In the genomic region with DNA sequence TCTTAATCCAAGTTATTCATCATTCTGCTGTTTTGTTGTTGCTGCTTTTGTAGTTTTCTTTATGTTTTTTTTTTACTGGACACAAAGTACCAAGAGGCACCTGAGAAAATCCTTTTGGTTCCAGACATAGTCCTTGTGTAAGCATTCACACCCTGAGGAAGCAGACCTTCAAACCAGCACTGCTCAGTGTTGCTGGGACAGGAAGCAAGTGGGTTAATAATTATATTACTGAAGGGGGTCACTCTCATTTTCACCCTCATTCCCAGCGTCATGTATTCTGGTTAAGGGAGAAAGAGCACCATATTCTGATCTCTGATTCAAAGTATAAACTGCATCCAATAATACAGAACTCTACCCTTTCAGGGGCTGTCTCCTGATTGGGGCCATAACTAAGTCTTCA, we compare ENCODE assay signal across 30 cellular contexts. TPM values are rescaled to one million over a fixed set of nuclear protein-coding genes. Genes with fewer than 3 reads are reported as not detected.
DNase-seq lines count a peak whose midpoint lies in the region; ATAC-seq, FAIRE-seq and TF ChIP-seq lines count a peak whose summit lies in the region.
"Had no signal": no experiment of that assay in that cellular context is flagged by ENCODE, and none has a peak within 500 bp of the region (broad histone marks: within the 10 kb centered on the region; RNA-seq: fewer than 3 reads in every experiment).

No MANE protein-coding gene starts in this region.

- peak; percentile 4 for DNase-seq in GM19238 (ENCODE audit: insufficient read length, low spot score)
- no peak for DNase-seq in GM12878 (ENCODE audit: low read depth, low spot score)
- no peak for DNase-seq in SKM-1 treated with dmso at 0.1 percent for 144 hours (lab: John Stamatoyannopoulos, UW; ENCODE audit: unreplicated experiment)
- DNase-seq in GM19240 (ENCODE audit: insufficient read length, low spot score) = no peak
- DNase-seq: activated CD4-positive, alpha-beta T cell treated with anti-CD3 and anti-CD28 coated beads for 48 hours; activated T-cell treated with anti-CD3 and anti-CD28 coated beads for 4 hours; amniotic stem cell; BE2C; CD8-positive, alpha-beta memory T cell; DMS 273 treated with DMSO at 0.1 percent for 48 hours; EL; erythroblast; hypothalamus; IMR-90; natural killer cell; NCI-H2171; NCI-H510A; nucleus accumbens; right lobe of liver; spleen; stimulated activated CD4-positive, alpha-beta T cell treated with anti-CD3 and anti-CD28 coated beads, Interleukin-2, amount 100 ng/mL, for 24 hours; stimulated activated naive CD8-positive, alpha-beta T cell treated with anti-CD3 and anti-CD28 coated beads, Interleukin-15, Interleukin-2, amounts not matched to agents 100 U/mL and 50 U/mL, for 24 hours; testis; uterus had no signal

- no peak for TF ChIP-seq EP300 in GM12878 (IDR thresholded peaks at IDR 0.05; ENCODE audit: borderline replicate concordance in 1 of 2, control insufficient read depth in 1 of 2, low read depth in 2 of 2, low read length in 2 of 2)

- CTCF ChIA-PET in GM12878 (lab: Yijun Ruan, JAX) = interaction anchor here (1.1 kb wide), 1 partner anchor 9 kb away, joined by 3 read pairs; no protein-coding TSS in a partner anchor

- no peak overlapping the region for H3K9ac ChIP-seq in GM12878 (ENCODE audit: control insufficient read depth, insufficient read depth, low read length)

- H3K36me3 ChIP-seq in GM12878 (ENCODE audit: control insufficient read depth in 2 of 2, insufficient read depth in 2 of 2, low read length in 1 of 2) = no peaks in the 10 kb centered on the region
- H3K36me3 ChIP-seq: BE2C, prostate gland, right lobe of liver, spleen, uterus had no signal

- SMC1A ChIA-PET in GM12878 (lab: Charles Lee; ENCODE audit: uncharacterized antibody, unreplicated experiment) = no interaction called here

- H3K27ac ChIP-seq in GM12878 (ENCODE audit: control insufficient read depth, insufficient read depth) = no peak overlapping the region
- H3K27ac ChIP-seq: prostate gland, right lobe of liver, spleen, testis, uterus had no signal

- H3K79me2 ChIP-seq in GM12878 (ENCODE audit: control insufficient read depth, insufficient read depth, low read length) = no peaks in the 10 kb centered on the region

- RAD21 ChIA-PET in GM12878 (lab: Charles Lee; ENCODE audit: unreplicated experiment) = no interaction called here

- H3K4me3 ChIP-seq in GM12878 = no peak overlapping the region
- H3K4me3 ChIP-seq: lung, prostate gland, right lobe of liver, spleen, testis, uterus had no signal

- peak; percentile 68 for ATAC-seq in GM21737 (IDR thresholded peaks at IDR 0.05; ENCODE audit: unreplicated experiment)
- ATAC-seq in HG03139 (IDR thresholded peaks at IDR 0.05; ENCODE audit: unreplicated experiment) = peak; percentile 81
- ATAC-seq in GM12878 = peak; percentile 31; the same call in 2 of the 3 replicates
- ATAC-seq in GM19023 (IDR thresholded peaks at IDR 0.05; ENCODE audit: unreplicated experiment) = no peak
- ATAC-seq: natural killer cell; right lobe of liver; stimulated activated naive CD8-positive, alpha-beta T cell treated with anti-CD3 and anti-CD28 coated beads, Interleukin-15, Interleukin-2, amounts not matched to agents 100 U/mL and 50 U/mL, for 24 hours had no signal

- peaks cover 0 to 6% of the 10 kb centered on the region in 2 experiments; a peak in 3 of 4 replicates for H3K27me3 ChIP-seq in GM12878 (replicated peaks in 1 of 2; ENCODE audit: control insufficient read depth in 2 of 2, insufficient read depth in 2 of 2, low read length in 1 of 2)
- H3K27me3 ChIP-seq: BE2C, testis, uterus had no signal

- in situ Hi-C loops in GM12878 (cut with MboI) = no loop called here

- no peaks in the 10 kb centered on the region; the same call in 2 of the 3 replicates for H3K9me3 ChIP-seq in GM12878 (replicated peaks; ENCODE audit: control insufficient read depth, insufficient read depth, low read length)
- H3K9me3 ChIP-seq: BE2C, prostate gland, right lobe of liver, spleen, testis, uterus had no signal

- FAIRE-seq in GM12878 (lab: Jason Lieb, UNC) = no peak
- FAIRE-seq: H54 had no signal

- POLR2A ChIA-PET in GM12878 (lab: Charles Lee) = no interaction called here

- H4K20me1 ChIP-seq in GM12878 (ENCODE audit: control insufficient read depth, insufficient read depth) = no peaks in the 10 kb centered on the region

- TF ChIP-seq CTCF in GM12878 (IDR thresholded peaks at IDR 0.05 in 2 of 3, conservative IDR thresholded peaks at IDR 0.05 in 1 of 3; ENCODE audit: control insufficient read depth in 2 of 3, extremely low read depth in 1 of 3, insufficient read depth in 1 of 3, low read depth in 3 of 3, low read length in 3 of 3) = no peak

- no peak for TF ChIP-seq POLR2A in GM12878 (IDR thresholded peaks at IDR 0.05; ENCODE audit: low read depth, low read length)

- no peak overlapping the region for H2AFZ ChIP-seq in GM12878 (ENCODE audit: control insufficient read depth, low read depth, low read length)

- intact Hi-C loops in GM12878 (cut with micrococcal nuclease; ENCODE audit: unreplicated experiment) = no loop called here

- no peak for TF ChIP-seq RAD21 in GM12878 (IDR thresholded peaks at IDR 0.05; ENCODE audit: insufficient read depth, low read depth, low read length)

- no peaks in the 10 kb centered on the region for H3K4me1 ChIP-seq in GM12878 (ENCODE audit: control insufficient read depth, insufficient read depth, low read length)
- H3K4me1 ChIP-seq: BE2C, prostate gland, right lobe of liver, testis, uterus had no signal

- H3K4me2 ChIP-seq in GM12878 (ENCODE audit: control insufficient read depth, insufficient read depth) = no peak overlapping the region

- WGBS in GM12878 (ENCODE audit: insufficient coverage, insufficient replicate concordance, low lambda C conversion rate, missing lambda C conversion rate) = 31% methylated on average over 1 of the region's 1 CpG

- no TSS peak for BruUV-seq in GM12878 (replicated peaks; lab: Mats Ljungman, UMichigan)

TF ChIP-seq in GM12878, 131 proteins besides CTCF, POLR2A, EP300 and RAD21 (continues in another document):
- no peak for TF ChIP-seq IKZF2 (IDR thresholded peaks at IDR 0.05)
- TF ChIP-seq ETV6 (conservative IDR thresholded peaks at IDR 0.05 in 1 of 2, IDR thresholded peaks at IDR 0.05 in 1 of 2; ENCODE audit: borderline replicate concordance in 1 of 2, low read depth in 1 of 2) = no peak
- TF ChIP-seq TCF3 (IDR thresholded peaks at IDR 0.05; ENCODE audit: borderline replicate concordance, insufficient read depth, low read depth, low read length) = no peak
- TF ChIP-seq, protein P1, sequence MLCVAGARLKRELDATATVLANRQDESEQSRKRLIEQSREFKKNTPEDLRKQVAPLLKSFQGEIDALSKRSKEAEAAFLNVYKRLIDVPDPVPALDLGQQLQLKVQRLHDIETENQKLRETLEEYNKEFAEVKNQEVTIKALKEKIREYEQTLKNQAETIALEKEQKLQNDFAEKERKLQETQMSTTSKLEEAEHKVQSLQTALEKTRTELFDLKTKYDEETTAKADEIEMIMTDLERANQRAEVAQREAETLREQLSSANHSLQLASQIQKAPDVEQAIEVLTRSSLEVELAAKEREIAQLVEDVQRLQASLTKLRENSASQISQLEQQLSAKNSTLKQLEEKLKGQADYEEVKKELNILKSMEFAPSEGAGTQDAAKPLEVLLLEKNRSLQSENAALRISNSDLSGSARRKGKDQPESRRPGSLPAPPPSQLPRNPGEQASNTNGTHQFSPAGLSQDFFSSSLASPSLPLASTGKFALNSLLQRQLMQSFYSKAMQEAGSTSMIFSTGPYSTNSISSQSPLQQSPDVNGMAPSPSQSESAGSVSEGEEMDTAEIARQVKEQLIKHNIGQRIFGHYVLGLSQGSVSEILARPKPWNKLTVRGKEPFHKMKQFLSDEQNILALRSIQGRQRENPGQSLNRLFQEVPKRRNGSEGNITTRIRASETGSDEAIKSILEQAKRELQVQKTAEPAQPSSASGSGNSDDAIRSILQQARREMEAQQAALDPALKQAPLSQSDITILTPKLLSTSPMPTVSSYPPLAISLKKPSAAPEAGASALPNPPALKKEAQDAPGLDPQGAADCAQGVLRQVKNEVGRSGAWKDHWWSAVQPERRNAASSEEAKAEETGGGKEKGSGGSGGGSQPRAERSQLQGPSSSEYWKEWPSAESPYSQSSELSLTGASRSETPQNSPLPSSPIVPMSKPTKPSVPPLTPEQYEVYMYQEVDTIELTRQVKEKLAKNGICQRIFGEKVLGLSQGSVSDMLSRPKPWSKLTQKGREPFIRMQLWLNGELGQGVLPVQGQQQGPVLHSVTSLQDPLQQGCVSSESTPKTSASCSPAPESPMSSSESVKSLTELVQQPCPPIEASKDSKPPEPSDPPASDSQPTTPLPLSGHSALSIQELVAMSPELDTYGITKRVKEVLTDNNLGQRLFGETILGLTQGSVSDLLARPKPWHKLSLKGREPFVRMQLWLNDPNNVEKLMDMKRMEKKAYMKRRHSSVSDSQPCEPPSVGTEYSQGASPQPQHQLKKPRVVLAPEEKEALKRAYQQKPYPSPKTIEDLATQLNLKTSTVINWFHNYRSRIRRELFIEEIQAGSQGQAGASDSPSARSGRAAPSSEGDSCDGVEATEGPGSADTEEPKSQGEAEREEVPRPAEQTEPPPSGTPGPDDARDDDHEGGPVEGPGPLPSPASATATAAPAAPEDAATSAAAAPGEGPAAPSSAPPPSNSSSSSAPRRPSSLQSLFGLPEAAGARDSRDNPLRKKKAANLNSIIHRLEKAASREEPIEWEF (IDR thresholded peaks at IDR 0.05; ENCODE audit: insufficient replicate concordance, low read depth, low read length) = no peak
- no peak for TF ChIP-seq RCOR1 (conservative IDR thresholded peaks at IDR 0.05; ENCODE audit: low read depth, low read length)
- TF ChIP-seq RELA (IDR thresholded peaks at IDR 0.05; ENCODE audit: borderline replicate concordance, partially characterized antibody) = no peak
- TF ChIP-seq BACH1 (IDR thresholded peaks at IDR 0.05; ENCODE audit: borderline replicate concordance) = no peak
- TF ChIP-seq LARP7 (IDR thresholded peaks at IDR 0.05) = no peak

RNA-seq across cellular contexts. Expression of a gene that starts 5.9 kb away (rescaled TPM):
- total RNA-seq in GM12878 (2013; cell fraction: nucleolus; rRNA removed) = 47.7 and 61.5 TPM in 2 replicates
- 33.5 and 37.8 TPM in 2 replicates for total RNA-seq in GM12878 (2014; rRNA removed)
- total RNA-seq in GM12878 (2014; rRNA removed; fragmentation: Illumina TruSeq; extraction: Trizol) = 43.5 and 46.8 TPM in 2 replicates
- total RNA-seq in GM12878 (2021) = 32.2 and 41.8 TPM in 2 replicates
- 36.2 TPM for polyA plus RNA-seq in GM12878 (2011; ENCODE audit: low read depth)
- polyA plus RNA-seq in GM12878 (2011; rRNA removed) = 50.8 and 53.0 TPM in 2 replicates
- polyA plus RNA-seq in GM12878 (2011; cell fraction: cytosol; rRNA removed) = 32.0 and 38.4 TPM in 2 replicates
- polyA plus RNA-seq in GM12878 (2011; cell fraction: nucleus; rRNA removed) = 29.9 and 30.8 TPM in 2 replicates
- 25.9 and 32.6 TPM in 2 replicates for polyA plus RNA-seq in GM12878 (2012)
- polyA plus RNA-seq in GM12878 (2014; fragmentation: Illumina TruSeq; extraction: Trizol) = 50.7 and 51.2 TPM in 2 replicates
- 10 to 100 TPM; 22.1 to 36.9 TPM for polyA plus RNA-seq in GM12878 (2014; fragmentation: Nextera tagmentation; extraction: Ambion mirVana)
- 27.4 and 27.8 TPM in 2 replicates for polyA plus RNA-seq in GM12878 (2014; rRNA removed)
- 10 to 100 TPM; 40.0 to 42.2 TPM for polyA plus RNA-seq in GM12878 (2016; fragmentation: Nextera tagmentation; extraction: Ambion mirVana)
- polyA minus RNA-seq in GM12878 (2011; rRNA and poly(A)+ RNA removed) = 31.7 and 44.0 TPM in 2 replicates
- 9.5 and 16.3 TPM in 2 replicates for polyA minus RNA-seq in GM12878 (2011; cell fraction: cytosol; rRNA and poly(A)+ RNA removed)
- 23.9 and 26.5 TPM in 2 replicates for polyA minus RNA-seq in GM12878 (2011; cell fraction: nucleus; rRNA and poly(A)+ RNA removed)
